Comparison of ENCODE assay signal across 8 cellular contexts in the genomic region with DNA sequence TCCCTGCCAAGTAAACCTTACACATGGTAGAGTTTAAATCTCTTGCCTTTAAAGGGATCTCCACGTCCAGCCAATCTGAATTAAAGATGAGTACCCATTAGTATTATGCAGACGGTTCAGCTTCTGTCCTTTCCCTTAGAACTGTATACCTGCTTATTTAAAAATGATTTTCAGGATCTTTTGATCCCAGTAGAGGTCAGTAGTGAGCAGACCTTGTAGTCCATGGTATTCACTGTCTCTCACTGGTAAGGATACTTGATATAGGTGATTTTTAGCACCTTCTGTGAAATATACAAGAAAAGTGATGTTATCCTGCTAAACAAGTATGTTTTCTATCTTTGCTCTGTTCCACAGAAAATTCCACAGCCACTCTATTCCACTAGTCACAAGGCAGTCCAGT.
DNase-seq lines count a peak whose midpoint lies in the region; TF ChIP-seq lines count a peak whose summit lies in the region.

No MANE protein-coding gene starts in this region.

- H3K27me3 ChIP-seq in kidney epithelial cell (ENCODE audit: control insufficient read depth, insufficient read depth, low read length): no peaks in the 10 kb centered on the region

- intact Hi-C loops in head of caudate nucleus (cut with DNase I): no loop called here

- H3K4me3 ChIP-seq in kidney epithelial cell (ENCODE audit: low read depth, low read length): no peak overlapping the region

- DNase-seq in HCEC 1CT: peak; percentile 55
- DNase-seq in NCI-H1048 (lab: John Stamatoyannopoulos, UW): peak; percentile 48
- peak; percentile 54 for DNase-seq in amniotic epithelial cell (ENCODE audit: low read depth)
- DNase-seq in kidney epithelial cell (ENCODE audit: low read depth): peak; percentile 19
- no peak for DNase-seq in activated CD8-positive, alpha-beta memory T cell treated with anti-CD3 and anti-CD28 coated beads for 24 hours
- DNase-seq in stimulated activated CD4-positive, alpha-beta T cell treated with anti-CD3 and anti-CD28 coated beads, Interleukin-4, amount 100 ng/mL, for 1 hour: no peak
- DNase-seq in head of caudate nucleus: no peak

- H3K36me3 ChIP-seq in kidney epithelial cell (ENCODE audit: control insufficient read depth, insufficient read depth, low read length): no peaks in the 10 kb centered on the region

- TF ChIP-seq CTCF in GM12873 (IDR thresholded peaks at IDR 0.05; ENCODE audit: insufficient read depth, low read depth, low read length, missing control alignments): peak; percentile 59
- peak; percentile 69 for TF ChIP-seq CTCF in kidney epithelial cell (IDR thresholded peaks at IDR 0.05; ENCODE audit: insufficient read depth, low read length, poor library complexity, severe bottlenecking)

Comparison
In these comparisons a context has a peak if more than half of its experiments do, and no peak if none do; other contexts are left out.
1. DNase-seq: peak in HCEC 1CT (single experiment), NCI-H1048 (single experiment), amniotic epithelial cell (single experiment) and kidney epithelial cell (single experiment); none in activated CD8-positive, alpha-beta memory T cell treated with anti-CD3 and anti-CD28 coated beads for 24 hours (single experiment), stimulated activated CD4-positive, alpha-beta T cell treated with anti-CD3 and anti-CD28 coated beads, Interleukin-4, amount 100 ng/mL, for 1 hour (single experiment) and head of caudate nucleus (0 of 42).